In genomic region chr3:79264892-79265291, GRCh38 we compare ENCODE assay signal across 22 cellular contexts.
DNase-seq lines count a peak whose midpoint lies in the region; ATAC-seq and TF ChIP-seq lines count a peak whose summit lies in the region.
"Had no signal": no experiment of that assay in that cellular context is flagged by ENCODE, and none has a peak within 500 bp of the region (broad histone marks: within the 10 kb centered on the region; RNA-seq: fewer than 3 reads in every experiment).

No MANE protein-coding gene starts in this region.

- H3K27me3 Mint-ChIP-seq in GM23338 (ENCODE audit: insufficient read depth, low read depth, poor library complexity) = no peaks in the 10 kb centered on the region
- no peaks in the 10 kb centered on the region for H3K27me3 Mint-ChIP-seq in chondrocyte (ENCODE audit: low read depth)
- H3K27me3 Mint-ChIP-seq in type B pancreatic cell = no peaks in the 10 kb centered on the region
- H3K27me3 Mint-ChIP-seq: CD4-positive, CD25-positive, alpha-beta regulatory T cell; CD8-positive, alpha-beta memory T cell; IgD-negative memory B cell had no signal

- DNase-seq in GM23338 (ENCODE audit: low spot score) (peak; percentile 17), chondrocyte (ENCODE audit: low spot score) (no peak), foreskin keratinocyte (no peak), type B pancreatic cell (ENCODE audit: extremely low spot score, unreplicated experiment) (no peak), spleen (no peak), NCI-H345 treated with DMSO at 0.1 percent for 48 hours (lab: John Stamatoyannopoulos, UW; ENCODE audit: unreplicated experiment) (no peak), cerebellar cortex (ENCODE audit: low spot score) (no peak)
- no peak for DNase-seq in activated naive CD4-positive, alpha-beta T cell treated with anti-CD3 and anti-CD28 coated beads, Interleukin-2, amount 50 U/mL, for 72 hours (ENCODE audit: low spot score in 2 of 2)
- DNase-seq: CD4-positive, CD25-positive, alpha-beta regulatory T cell; CD8-positive, alpha-beta memory T cell; COR-L47; DMS 273 treated with DMSO at 0.1 percent for 48 hours; DMS53; DND-41; EL; GOT3; H7; KBM-7 had no signal

- peaks cover 0 to 7% (median 0%) of the 10 kb centered on the region in 8 donors for H3K9me3 ChIP-seq in spleen
- H3K9me3 ChIP-seq: A549; BLaER1 treated with 17β-estradiol and CSF1 and Interleukin-3, amounts not matched to agents 10 nM and 100 nM had no signal

- H2AFZ ChIP-seq in GM23338 = no peak overlapping the region

- H3K27me3 ChIP-seq in GM23338 (ENCODE audit: insufficient read depth) (no peaks in the 10 kb centered on the region), foreskin keratinocyte (no peaks in the 10 kb centered on the region), spleen (replicated peaks in 1 of 7) (no peaks in the 10 kb centered on the region)
- H3K27me3 ChIP-seq: BLaER1 treated with 17β-estradiol and CSF1 and Interleukin-3, amounts not matched to agents 10 nM and 100 nM had no signal

- H3F3A ChIP-seq in GM23338 (replicated peaks; ENCODE audit: low read depth) = no peaks in the 10 kb centered on the region

- H3K4me1 Mint-ChIP-seq in GM23338 = peaks cover 5% of the 10 kb centered on the region; the same call in 2 of the 3 replicates
- peaks cover 15% of the 10 kb centered on the region for H3K4me1 Mint-ChIP-seq in chondrocyte (ENCODE audit: low read depth)
- H3K4me1 Mint-ChIP-seq in type B pancreatic cell (ENCODE audit: unreplicated experiment) = peaks cover 7% of the 10 kb centered on the region
- H3K4me1 Mint-ChIP-seq: CD4-positive, CD25-positive, alpha-beta regulatory T cell; CD8-positive, alpha-beta memory T cell; IgD-negative memory B cell had no signal

- H4K20me1 ChIP-seq in GM23338 (replicated peaks; ENCODE audit: insufficient read depth) = no peaks in the 10 kb centered on the region
- H4K20me1 ChIP-seq: BLaER1 treated with 17β-estradiol and CSF1 and Interleukin-3, amounts not matched to agents 10 nM and 100 nM had no signal

- H3K9me3 Mint-ChIP-seq in GM23338 (no peaks in the 10 kb centered on the region), chondrocyte (ENCODE audit: low read depth) (peaks cover 6% of the 10 kb centered on the region), type B pancreatic cell (peaks cover 4% of the 10 kb centered on the region)
- H3K9me3 Mint-ChIP-seq in activated naive CD4-positive, alpha-beta T cell treated with anti-CD3 and anti-CD28 coated beads, Interleukin-2, amount 50 U/mL, for 72 hours = peaks cover 9 to 16% of the 10 kb centered on the region in 2 donors

- ATAC-seq in GM23338 (no peak), foreskin keratinocyte (no peak)
- no peak for ATAC-seq in activated naive CD4-positive, alpha-beta T cell treated with anti-CD3 and anti-CD28 coated beads, Interleukin-2, amount 50 U/mL, for 72 hours
- ATAC-seq: A549, HepG2 had no signal

- H3K27ac Mint-ChIP-seq in GM23338 = no peak overlapping the region
- H3K27ac Mint-ChIP-seq in chondrocyte (ENCODE audit: unreplicated experiment) = no peak overlapping the region
- no peak overlapping the region for H3K27ac Mint-ChIP-seq in type B pancreatic cell
- no peak overlapping the region for H3K27ac Mint-ChIP-seq in activated naive CD4-positive, alpha-beta T cell treated with anti-CD3 and anti-CD28 coated beads, Interleukin-2, amount 50 U/mL, for 72 hours
- H3K27ac Mint-ChIP-seq: CD4-positive, CD25-positive, alpha-beta regulatory T cell; CD8-positive, alpha-beta memory T cell; IgD-negative memory B cell had no signal

- no peaks in the 10 kb centered on the region for H3K9me2 ChIP-seq in GM23338 (ENCODE audit: insufficient read depth)

- no peak overlapping the region for H3K4me3 Mint-ChIP-seq in GM23338
- no peak overlapping the region for H3K4me3 Mint-ChIP-seq in chondrocyte (ENCODE audit: unreplicated experiment)
- no peak overlapping the region for H3K4me3 Mint-ChIP-seq in type B pancreatic cell
- H3K4me3 Mint-ChIP-seq: CD4-positive, CD25-positive, alpha-beta regulatory T cell; CD8-positive, alpha-beta memory T cell; IgD-negative memory B cell had no signal

- H3K4me1 ChIP-seq in GM23338 (ENCODE audit: insufficient read depth) (peaks cover 3% of the 10 kb centered on the region), foreskin keratinocyte (no peaks in the 10 kb centered on the region), spleen (no peaks in the 10 kb centered on the region)
- H3K4me1 ChIP-seq: A549; BLaER1 treated with 17β-estradiol and CSF1 and Interleukin-3, amounts not matched to agents 10 nM and 100 nM had no signal

- intact Hi-C loops in spleen (cut with DNase I; ENCODE audit: low total_unique reads) = no loop called here

- TF ChIP-seq CTCF in GM23338 (conservative IDR thresholded peaks at IDR 0.05; ENCODE audit: low read depth in 2 of 2) (peak in 1 of 2 experiments; percentile 51; a peak in 2 of 4 replicates), chondrocyte (IDR thresholded peaks at IDR 0.05) (peak; percentile 32), foreskin keratinocyte (conservative IDR thresholded peaks at IDR 0.05) (peak; percentile 3), type B pancreatic cell (conservative IDR thresholded peaks at IDR 0.05) (peak; percentile 57), spleen (IDR thresholded peaks at IDR 0.05 in 8 of 11, conservative IDR thresholded peaks at IDR 0.05 in 3 of 11) (no peak)

- H3K36me3 ChIP-seq in GM23338 (ENCODE audit: insufficient read depth) = no peaks in the 10 kb centered on the region
- no peaks in the 10 kb centered on the region for H3K36me3 ChIP-seq in spleen
- H3K36me3 ChIP-seq: BLaER1 treated with 17β-estradiol and CSF1 and Interleukin-3, amounts not matched to agents 10 nM and 100 nM had no signal

- no peaks in the 10 kb centered on the region for H3K79me2 ChIP-seq in GM23338 (replicated peaks; ENCODE audit: insufficient read depth)

- TF ChIP-seq POLR2A in spleen (IDR thresholded peaks at IDR 0.05) = no peak

- H3K27ac ChIP-seq in GM23338 (ENCODE audit: low read depth) (no peak overlapping the region), foreskin keratinocyte (no peak overlapping the region), spleen (no peak overlapping the region)
- H3K27ac ChIP-seq: A549; BLaER1 treated with 17β-estradiol and CSF1 and Interleukin-3, amounts not matched to agents 10 nM and 100 nM had no signal

- H3K36me3 Mint-ChIP-seq in GM23338 (ENCODE audit: low read depth) (no peaks in the 10 kb centered on the region), chondrocyte (ENCODE audit: low read depth) (no peaks in the 10 kb centered on the region), type B pancreatic cell (peaks cover 4% of the 10 kb centered on the region)
- H3K36me3 Mint-ChIP-seq in activated naive CD4-positive, alpha-beta T cell treated with anti-CD3 and anti-CD28 coated beads, Interleukin-2, amount 50 U/mL, for 72 hours = no peaks in the 10 kb centered on the region
- H3K36me3 Mint-ChIP-seq: CD4-positive, CD25-positive, alpha-beta regulatory T cell; CD8-positive, alpha-beta memory T cell; IgD-negative memory B cell had no signal

- H3K4me2 ChIP-seq in GM23338 = no peak overlapping the region
- H3K4me2 ChIP-seq: A549; BLaER1 treated with 17β-estradiol and CSF1 and Interleukin-3, amounts not matched to agents 10 nM and 100 nM had no signal

- 83 to 96% (median 88%) methylated on average over 2 of the region's 2 CpGs for WGBS in spleen, 5 donors

- H3K4me3 ChIP-seq in GM23338 (no peak overlapping the region), spleen (no peak overlapping the region)
- H3K4me3 ChIP-seq: A549; BLaER1 treated with 17β-estradiol and CSF1 and Interleukin-3, amounts not matched to agents 10 nM and 100 nM had no signal

TF ChIP-seq in GM23338, 12 proteins besides CTCF, POLR2A, EP300 and RAD21 (continues in another document):
- TF ChIP-seq JUNB (IDR thresholded peaks at IDR 0.05; ENCODE audit: unreplicated experiment) (no peak), ZNF114 (CRISPR knock-in tag; IDR thresholded peaks at IDR 0.05) (no peak), EZH2phosphoT487 (IDR thresholded peaks at IDR 0.05; ENCODE audit: unreplicated experiment) (no peak), STAT1 (IDR thresholded peaks at IDR 0.05; ENCODE audit: unreplicated experiment) (no peak), ZNF331 (CRISPR knock-in tag; IDR thresholded peaks at IDR 0.05; ENCODE audit: low read depth) (no peak), REST (IDR thresholded peaks at IDR 0.05; ENCODE audit: unreplicated experiment) (no peak), EZH2 (IDR thresholded peaks at IDR 0.05; ENCODE audit: low read depth, unreplicated experiment) (no peak), ETS1 (IDR thresholded peaks at IDR 0.05) (no peak)

Comparison
In these comparisons a context has a peak if more than half of its experiments do, and no peak if none do; other contexts are left out.
1. CTCF ChIP-seq: peak in chondrocyte (single experiment), foreskin keratinocyte (single experiment) and type B pancreatic cell (single experiment); none in spleen (0 of 11).